Comparison of ENCODE assay signal across 1 cellular context in the genomic region with DNA sequence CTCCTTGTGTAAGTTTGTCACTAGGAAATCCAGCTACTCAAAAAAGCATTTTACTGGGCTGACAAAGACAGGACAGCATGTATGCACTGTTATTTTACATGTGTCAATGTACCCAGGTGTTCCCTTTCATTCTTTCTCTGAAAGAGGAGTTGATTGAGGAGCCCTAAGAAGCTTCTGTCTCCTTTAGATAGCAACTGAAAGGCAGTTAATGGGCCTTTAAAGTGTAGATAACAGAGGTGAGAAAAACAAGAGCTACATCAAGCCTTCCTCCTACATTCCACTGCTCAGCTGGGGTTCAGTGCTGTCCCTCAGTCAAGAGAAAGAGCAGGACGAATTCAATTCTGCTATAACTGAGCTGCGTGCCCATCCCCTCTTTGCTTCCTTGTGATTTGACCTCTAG.
TF ChIP-seq lines count a peak whose summit lies in the region.

No MANE protein-coding gene starts in this region.

TF ChIP-seq in K562, 482 proteins besides CTCF, POLR2A, EP300 and RAD21 (continued from another document and continues in another):
- peak; percentile 83 to 93; a peak in 3 of 4 replicates for TF ChIP-seq ARNT (IDR thresholded peaks at IDR 0.05)
- TF ChIP-seq EP400 (IDR thresholded peaks at IDR 0.05) = peak; percentile 49; the same call in 1 of the 2 replicates
- TF ChIP-seq NRF1 (conservative IDR thresholded peaks at IDR 0.05 in 1 of 2, IDR thresholded peaks at IDR 0.05 in 1 of 2) = peak in 1 of 2 experiments; percentile 12; a peak in 1 of 4 replicates
- TF ChIP-seq LCOR (CRISPR knock-in tag; IDR thresholded peaks at IDR 0.05) = 0 out of 2 replicates have a peak, but pooled peaks have one; percentile 42
- TF ChIP-seq HBP1 (CRISPR knock-in tag; IDR thresholded peaks at IDR 0.05) = peak; percentile 80; the same call in 1 of the 2 replicates
- 0 out of 2 replicates have a peak, but pooled peaks have one; percentile 62 for TF ChIP-seq SMAD3 (CRISPR knock-in tag; conservative IDR thresholded peaks at IDR 0.05)
- TF ChIP-seq BRD9 (IDR thresholded peaks at IDR 0.05; ENCODE audit: low read depth, partially characterized antibody) = no peak
- peak; percentile 73; the same call in 1 of the 2 replicates for TF ChIP-seq CUX1 (CRISPR knock-in tag; IDR thresholded peaks at IDR 0.05)
- TF ChIP-seq MXI1 (IDR thresholded peaks at IDR 0.05; ENCODE audit: low read depth, low read length) = peak; percentile 70; the same call in 1 of the 2 replicates
- peak; percentile 99 for TF ChIP-seq TEAD4 (IDR thresholded peaks at IDR 0.05; ENCODE audit: low read length)
- no peak for TF ChIP-seq TEAD4 (CRISPR knock-in tag; IDR thresholded peaks at IDR 0.05; ENCODE audit: borderline replicate concordance)
- TF ChIP-seq TCFL5 (CRISPR knock-in tag; conservative IDR thresholded peaks at IDR 0.05) = 0 out of 2 replicates have a peak, but pooled peaks have one; percentile 50
- TF ChIP-seq ZNF780A (CRISPR knock-in tag; IDR thresholded peaks at IDR 0.05) = no peak
- peak; percentile 91 for TF ChIP-seq PHB2 (IDR thresholded peaks at IDR 0.05; ENCODE audit: low read depth)
- TF ChIP-seq, protein P1, sequence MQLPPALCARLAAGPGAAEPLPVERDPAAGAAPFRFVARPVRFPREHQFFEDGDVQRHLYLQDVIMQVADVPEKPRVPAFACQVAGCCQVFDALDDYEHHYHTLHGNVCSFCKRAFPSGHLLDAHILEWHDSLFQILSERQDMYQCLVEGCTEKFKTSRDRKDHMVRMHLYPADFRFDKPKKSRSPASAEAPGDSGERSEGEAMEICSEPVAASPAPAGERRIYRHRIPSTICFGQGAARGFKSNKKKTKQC (CRISPR knock-in tag; IDR thresholded peaks at IDR 0.05) = no peak
- TF ChIP-seq CBX3 (IDR thresholded peaks at IDR 0.05; ENCODE audit: borderline replicate concordance in 1 of 2, low read length in 2 of 2) = peak in 1 of 2 experiments; percentile 45; a peak in 1 of 3 replicates
- TF ChIP-seq SMARCA4 (IDR thresholded peaks at IDR 0.05) = peak; percentile 98
- peak; percentile 90 for TF ChIP-seq MEIS2 (IDR thresholded peaks at IDR 0.05; ENCODE audit: partially characterized antibody)
- TF ChIP-seq XRCC4 (IDR thresholded peaks at IDR 0.05; ENCODE audit: extremely low read depth, insufficient read depth, insufficient read length) = no peak
- peak; percentile 80 for TF ChIP-seq NEUROD1 (IDR thresholded peaks at IDR 0.05; ENCODE audit: borderline replicate concordance, low read depth, low read length, partially characterized antibody)
- TF ChIP-seq ZBED1 (IDR thresholded peaks at IDR 0.05) = peak; percentile 83
- TF ChIP-seq AFF1 (IDR thresholded peaks at IDR 0.05; ENCODE audit: low read depth in 1 of 2, partially characterized antibody in 2 of 2) = peak in 1 of 2 experiments; percentile 78
- peak; percentile 61 for TF ChIP-seq CREB1 (IDR thresholded peaks at IDR 0.05)
- TF ChIP-seq CREB1 (CRISPR knock-in tag; IDR thresholded peaks at IDR 0.05) = no peak
- no peak for TF ChIP-seq NFIX (CRISPR knock-in tag; IDR thresholded peaks at IDR 0.05; ENCODE audit: low read depth)
- no peak for TF ChIP-seq POLR3G (IDR thresholded peaks at IDR 0.05; ENCODE audit: extremely low read depth, insufficient read length, insufficient replicate concordance)
- no peak for TF ChIP-seq ZFP30 (CRISPR knock-in tag; IDR thresholded peaks at IDR 0.05; ENCODE audit: borderline replicate concordance)
- TF ChIP-seq VEZF1 (CRISPR knock-in tag; IDR thresholded peaks at IDR 0.05) = peak; percentile 54
- peak; percentile 89 for TF ChIP-seq LEF1 (IDR thresholded peaks at IDR 0.05)
- TF ChIP-seq DMBX1 (CRISPR knock-in tag; IDR thresholded peaks at IDR 0.05; ENCODE audit: borderline replicate concordance) = peak; percentile 91
- TF ChIP-seq SOX6 (IDR thresholded peaks at IDR 0.05) = peak; percentile 94
- TF ChIP-seq HLTF (IDR thresholded peaks at IDR 0.05) = peak; percentile 79
- peak; percentile 97 for TF ChIP-seq NCOR1 (IDR thresholded peaks at IDR 0.05)
- TF ChIP-seq NR4A1 (CRISPR knock-in tag; IDR thresholded peaks at IDR 0.05) = no peak
- TF ChIP-seq NR4A1 (tag; IDR thresholded peaks at IDR 0.05) = no peak
- peak; percentile 85 for TF ChIP-seq DACH1 (IDR thresholded peaks at IDR 0.05; ENCODE audit: partially characterized antibody)
- TF ChIP-seq, protein P2, sequence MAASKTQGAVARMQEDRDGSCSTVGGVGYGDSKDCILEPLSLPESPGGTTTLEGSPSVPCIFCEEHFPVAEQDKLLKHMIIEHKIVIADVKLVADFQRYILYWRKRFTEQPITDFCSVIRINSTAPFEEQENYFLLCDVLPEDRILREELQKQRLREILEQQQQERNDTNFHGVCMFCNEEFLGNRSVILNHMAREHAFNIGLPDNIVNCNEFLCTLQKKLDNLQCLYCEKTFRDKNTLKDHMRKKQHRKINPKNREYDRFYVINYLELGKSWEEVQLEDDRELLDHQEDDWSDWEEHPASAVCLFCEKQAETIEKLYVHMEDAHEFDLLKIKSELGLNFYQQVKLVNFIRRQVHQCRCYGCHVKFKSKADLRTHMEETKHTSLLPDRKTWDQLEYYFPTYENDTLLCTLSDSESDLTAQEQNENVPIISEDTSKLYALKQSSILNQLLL (CRISPR knock-in tag; IDR thresholded peaks at IDR 0.05; ENCODE audit: borderline replicate concordance) = no peak
- peak; percentile 97 for TF ChIP-seq MTA2 (IDR thresholded peaks at IDR 0.05; ENCODE audit: low read depth)
- TF ChIP-seq PKNOX1 (IDR thresholded peaks at IDR 0.05) = peak; percentile 80
- peak in 1 of 2 experiments; percentile 25; a peak in 1 of 4 replicates for TF ChIP-seq SRF (CRISPR knock-in tag; IDR thresholded peaks at IDR 0.05)
- peak; percentile 73; the same call in 1 of the 2 replicates for TF ChIP-seq ZNF766 (CRISPR knock-in tag; conservative IDR thresholded peaks at IDR 0.05)
- TF ChIP-seq, protein P3, sequence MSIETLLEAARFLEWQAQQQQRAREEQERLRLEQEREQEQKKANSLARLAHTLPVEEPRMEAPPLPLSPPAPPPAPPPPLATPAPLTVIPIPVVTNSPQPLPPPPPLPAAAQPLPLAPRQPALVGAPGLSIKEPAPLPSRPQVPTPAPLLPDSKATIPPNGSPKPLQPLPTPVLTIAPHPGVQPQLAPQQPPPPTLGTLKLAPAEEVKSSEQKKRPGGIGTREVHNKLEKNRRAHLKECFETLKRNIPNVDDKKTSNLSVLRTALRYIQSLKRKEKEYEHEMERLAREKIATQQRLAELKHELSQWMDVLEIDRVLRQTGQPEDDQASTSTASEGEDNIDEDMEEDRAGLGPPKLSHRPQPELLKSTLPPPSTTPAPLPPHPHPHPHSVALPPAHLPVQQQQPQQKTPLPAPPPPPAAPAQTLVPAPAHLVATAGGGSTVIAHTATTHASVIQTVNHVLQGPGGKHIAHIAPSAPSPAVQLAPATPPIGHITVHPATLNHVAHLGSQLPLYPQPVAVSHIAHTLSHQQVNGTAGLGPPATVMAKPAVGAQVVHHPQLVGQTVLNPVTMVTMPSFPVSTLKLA (conservative IDR thresholded peaks at IDR 0.05) = peak in 1 of 2 experiments; percentile 75; a peak in 3 of 4 replicates
- TF ChIP-seq CBFB (CRISPR knock-in tag; IDR thresholded peaks at IDR 0.05) = no peak
- TF ChIP-seq POLR2B (IDR thresholded peaks at IDR 0.05; ENCODE audit: low read depth, partially characterized antibody) = no peak
- peak; percentile 72 for TF ChIP-seq L3MBTL2 (IDR thresholded peaks at IDR 0.05)
- peak in 1 of 2 experiments; percentile 80; a peak in 3 of 4 replicates for TF ChIP-seq HDAC1 (IDR thresholded peaks at IDR 0.05)
- TF ChIP-seq CREM (IDR thresholded peaks at IDR 0.05; ENCODE audit: low read depth) = peak; percentile 72; the same call in 1 of the 2 replicates
- peak; percentile 90 to 92 for TF ChIP-seq KDM1A (IDR thresholded peaks at IDR 0.05)
- peak; percentile 98 for TF ChIP-seq TCF3 (CRISPR knock-in tag; IDR thresholded peaks at IDR 0.05)
- no peak for TF ChIP-seq ZNF140 (CRISPR knock-in tag; IDR thresholded peaks at IDR 0.05)
- TF ChIP-seq SMARCE1 (IDR thresholded peaks at IDR 0.05) = peak; percentile 95
- TF ChIP-seq STAT5A (IDR thresholded peaks at IDR 0.05; ENCODE audit: borderline replicate concordance, low read length) = peak; percentile 94
- peak; percentile 68; the same call in 1 of the 2 replicates for TF ChIP-seq MEF2D (tag; conservative IDR thresholded peaks at IDR 0.05; ENCODE audit: low read depth)
